Comparison of ENCODE assay signal across 15 cellular contexts in genomic region chr15:84962975-84963374, GRCh38.
"Had no signal": no experiment of that assay in that cellular context is flagged by ENCODE, and none has a peak within 500 bp of the region (broad histone marks: within the 10 kb centered on the region; RNA-seq: fewer than 3 reads in every experiment).

No MANE protein-coding gene starts in this region.

- H3K27ac ChIP-seq: adrenal gland, cardiac muscle cell, dorsolateral prefrontal cortex, gastroesophageal sphincter, heart left ventricle, left ventricle myocardium inferior, tibial artery, uterus had no signal

- H3K4me3 ChIP-seq: adrenal gland, cardiac muscle cell, dorsolateral prefrontal cortex, gastroesophageal sphincter, heart left ventricle, left ventricle myocardium inferior, tibial artery, uterus had no signal

- H3K27me3 ChIP-seq: adrenal gland, cardiac muscle cell, dorsolateral prefrontal cortex, gastroesophageal sphincter, heart left ventricle, tibial artery, uterus had no signal

- DNase-seq: activated CD4-positive, alpha-beta T cell treated with anti-CD3 and anti-CD28 coated beads, Interleukin-2, amount 50 U/mL, for 4 hours; activated gamma-delta T cell; activated T-cell treated with anti-CD3 and anti-CD28 coated beads, Interleukin-2, amount 50 U/mL, for 72 hours; dorsolateral prefrontal cortex; left ventricle myocardium inferior; mammary epithelial cell; stimulated activated CD4-positive, alpha-beta T cell treated with anti-CD3 and anti-CD28 coated beads, Interleukin-2, amount 100 ng/mL, for 24 hours; stimulated activated naive CD8-positive, alpha-beta T cell treated with anti-CD3 and anti-CD28 coated beads, Interleukin-15, Interleukin-2, amounts not matched to agents 100 U/mL and 50 U/mL, for 24 hours; substantia nigra; tibial artery; uterus had no signal

- ATAC-seq: activated T-cell treated with anti-CD3 and anti-CD28 coated beads, Interleukin-2, amount 50 U/mL, for 72 hours; gastroesophageal sphincter; heart left ventricle; stimulated activated naive CD8-positive, alpha-beta T cell treated with anti-CD3 and anti-CD28 coated beads, Interleukin-15, Interleukin-2, amounts not matched to agents 100 U/mL and 50 U/mL, for 24 hours had no signal

- H3K9me3 ChIP-seq: adrenal gland, gastroesophageal sphincter, uterus had no signal

- H3K4me1 ChIP-seq: tibial artery, uterus had no signal

- H3K36me3 ChIP-seq: adrenal gland, cardiac muscle cell, gastroesophageal sphincter, heart left ventricle, left ventricle myocardium inferior, tibial artery, uterus had no signal
